ENCODE assay signal across 1 cellular context in genomic region chr4:40524642-40525041, GRCh38.
TF ChIP-seq lines count a peak whose summit lies in the region.

No MANE protein-coding gene starts in this region.

TF ChIP-seq in A549, 52 proteins besides CTCF, POLR2A, EP300 and RAD21 (continued from another document):
- TF ChIP-seq FOSL2 (IDR thresholded peaks at IDR 0.05) (no peak), FOSL2 (CRISPR knock-in tag; IDR thresholded peaks at IDR 0.05) (no peak), SREBF2 (IDR thresholded peaks at IDR 0.05) (no peak), CBX8 (IDR thresholded peaks at IDR 0.05) (no peak), CHD4 (IDR thresholded peaks at IDR 0.05; ENCODE audit: borderline replicate concordance) (no peak)
TF ChIP-seq in A549: peak in this region for 0.
